In the genomic region with DNA sequence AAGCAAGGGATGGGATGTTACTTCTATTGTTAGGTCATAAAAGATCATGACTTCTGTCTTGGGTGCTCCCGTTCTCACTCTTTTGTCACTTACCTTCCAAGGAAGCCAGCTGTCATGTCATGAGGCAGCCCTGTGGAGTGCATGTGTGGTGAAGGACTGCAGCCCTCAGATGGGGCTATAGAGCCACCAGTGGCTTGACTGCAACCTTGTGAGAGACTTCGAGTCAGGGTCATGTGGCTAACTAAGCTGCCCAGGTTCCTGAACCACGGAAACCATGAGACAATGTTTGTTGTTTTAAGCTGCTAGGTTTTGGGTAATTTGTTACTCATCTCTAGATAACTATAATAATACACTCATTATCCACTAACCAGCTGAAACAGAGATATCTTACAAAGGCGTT, we compare ENCODE assay signal across 18 cellular contexts.
A peak's percentile ranks its signal among the peaks of the same experiment; 100 is the strongest.
DNase-seq lines count a peak whose midpoint lies in the region; ATAC-seq and TF ChIP-seq lines count a peak whose summit lies in the region.
"Had no signal": no experiment of that assay in that cellular context is flagged by ENCODE, and none has a peak within 500 bp of the region (broad histone marks: within the 10 kb centered on the region; RNA-seq: fewer than 3 reads in every experiment).

No MANE protein-coding gene starts in this region.

- peak; percentile 84 for ATAC-seq in GM23338
- ATAC-seq in body of pancreas, result no peak
- ATAC-seq: stimulated activated naive CD8-positive, alpha-beta T cell treated with anti-CD3 and anti-CD28 coated beads, Interleukin-15, amount 100 ng/mL, for 72 hours had no signal

- H3K4me1 Mint-ChIP-seq in GM23338, result no peaks in the 10 kb centered on the region; the same call in 2 of the 3 replicates
- H3K4me1 Mint-ChIP-seq: CD14-positive monocyte; stimulated activated naive CD8-positive, alpha-beta T cell treated with anti-CD3 and anti-CD28 coated beads, Interleukin-15, amount 100 ng/mL, for 72 hours had no signal

- H3K4me3 Mint-ChIP-seq in GM23338, result no peak overlapping the region
- H3K4me3 Mint-ChIP-seq: CD14-positive monocyte; stimulated activated naive CD8-positive, alpha-beta T cell treated with anti-CD3 and anti-CD28 coated beads, Interleukin-15, amount 100 ng/mL, for 72 hours had no signal

- H3K79me2 ChIP-seq in GM23338 (replicated peaks; ENCODE audit: insufficient read depth) (no peaks in the 10 kb centered on the region), osteoblast (ENCODE audit: insufficient read depth, low read length) (no peaks in the 10 kb centered on the region)

- 0 out of 2 replicates have a peak, but pooled peaks cover 3% of the 10 kb centered on the region for H4K20me1 ChIP-seq in GM23338 (replicated peaks; ENCODE audit: insufficient read depth)
- no peaks in the 10 kb centered on the region for H4K20me1 ChIP-seq in osteoblast (ENCODE audit: insufficient read depth, low read length)

- H3K27ac ChIP-seq in GM23338 (ENCODE audit: low read depth), result no peak overlapping the region
- no peak overlapping the region for H3K27ac ChIP-seq in body of pancreas
- H3K27ac ChIP-seq in dorsolateral prefrontal cortex, result no peak overlapping the region
- no peak overlapping the region for H3K27ac ChIP-seq in osteoblast (ENCODE audit: low read depth, low read length)
- H3K27ac ChIP-seq: esophagus squamous epithelium, neutrophil, skin epidermis had no signal

- DNase-seq in GM23338 (ENCODE audit: low spot score) (peak; percentile 45), MG63 (peak; percentile 62), body of pancreas (peak in 3 of 4 donors; percentile 8 to 17 (median 13)), kidney glomerular epithelial cell (lab: John Stamatoyannopoulos, UW) (peak; percentile 66), dorsolateral prefrontal cortex (no peak), osteoblast (ENCODE audit: insufficient read length, low spot score, missing footprints) (no peak)
- no peak for DNase-seq in effector CD4-positive, alpha-beta T cell
- DNase-seq: activated CD8-positive, alpha-beta memory T cell treated with anti-CD3 and anti-CD28 coated beads, Interleukin-2, amount 50 U/mL, for 4 hours; activated naive CD4-positive, alpha-beta T cell treated with anti-CD3 and anti-CD28 coated beads, Interleukin-2, amount 50 U/mL, for 16 hours; cerebellar nuclear complex; esophagus squamous epithelium; GF-D8; mesenchymal stem cell; NCI-H187 treated with DMSO at 0.1 percent for 48 hours; stimulated activated naive CD8-positive, alpha-beta T cell treated with anti-CD3 and anti-CD28 coated beads, Interleukin-15, amount 100 ng/mL, for 72 hours had no signal

- H3K9me3 ChIP-seq in MG63 (no peaks in the 10 kb centered on the region), body of pancreas (no peaks in the 10 kb centered on the region), osteoblast (ENCODE audit: low read depth, low read length) (peaks cover 2% of the 10 kb centered on the region)
- H3K9me3 ChIP-seq: esophagus squamous epithelium, neutrophil had no signal

- no peaks in the 10 kb centered on the region for H3K4me1 ChIP-seq in GM23338 (ENCODE audit: insufficient read depth)
- H3K4me1 ChIP-seq in body of pancreas, result no peaks in the 10 kb centered on the region
- H3K4me1 ChIP-seq in osteoblast (ENCODE audit: insufficient read depth, low read length), result no peaks in the 10 kb centered on the region
- H3K4me1 ChIP-seq: esophagus squamous epithelium had no signal

- no peak for TF ChIP-seq POLR2A in body of pancreas (IDR thresholded peaks at IDR 0.05)

- H3K4me3 ChIP-seq in GM23338, result no peak overlapping the region
- no peak overlapping the region for H3K4me3 ChIP-seq in MG63
- H3K4me3 ChIP-seq in body of pancreas, result no peak overlapping the region
- H3K4me3 ChIP-seq in dorsolateral prefrontal cortex, result no peak overlapping the region
- no peak overlapping the region for H3K4me3 ChIP-seq in osteoblast (ENCODE audit: insufficient read depth, low read length)
- H3K4me3 ChIP-seq: esophagus squamous epithelium, skin epidermis had no signal

- no peaks in the 10 kb centered on the region for H3K27me3 Mint-ChIP-seq in GM23338 (ENCODE audit: insufficient read depth, low read depth, poor library complexity)
- H3K27me3 Mint-ChIP-seq: stimulated activated naive CD8-positive, alpha-beta T cell treated with anti-CD3 and anti-CD28 coated beads, Interleukin-15, amount 100 ng/mL, for 72 hours had no signal

- H3K9me3 Mint-ChIP-seq in GM23338, result no peaks in the 10 kb centered on the region; the same call in 2 of the 3 replicates

- H2AFZ ChIP-seq in GM23338, result no peak overlapping the region
- no peak overlapping the region for H2AFZ ChIP-seq in osteoblast (ENCODE audit: low read length)

- H3K27me3 ChIP-seq in GM23338 (ENCODE audit: insufficient read depth), result no peaks in the 10 kb centered on the region
- H3K27me3 ChIP-seq in MG63, result no peaks in the 10 kb centered on the region
- H3K27me3 ChIP-seq in body of pancreas, result no peaks in the 10 kb centered on the region
- no peaks in the 10 kb centered on the region for H3K27me3 ChIP-seq in dorsolateral prefrontal cortex
- H3K27me3 ChIP-seq in osteoblast (ENCODE audit: insufficient read depth, low read length), result no peaks in the 10 kb centered on the region
- H3K27me3 ChIP-seq: esophagus squamous epithelium, neutrophil had no signal

- 27 to 38% methylated on average over 4 of the region's 4 CpGs for whole genome bisulfite sequencing in body of pancreas, 2 donors

- no peaks in the 10 kb centered on the region for H3F3A ChIP-seq in GM23338 (replicated peaks; ENCODE audit: low read depth)

- H3K36me3 ChIP-seq in GM23338 (ENCODE audit: insufficient read depth) (no peaks in the 10 kb centered on the region), MG63 (no peaks in the 10 kb centered on the region), body of pancreas (replicated peaks in 1 of 2; ENCODE audit: insufficient read depth in 1 of 2, low read depth in 2 of 2) (no peaks in the 10 kb centered on the region), osteoblast (ENCODE audit: insufficient read depth, low read length) (no peaks in the 10 kb centered on the region)
- H3K36me3 ChIP-seq: esophagus squamous epithelium, neutrophil had no signal

- H3K27ac Mint-ChIP-seq in GM23338, result no peak overlapping the region
- H3K27ac Mint-ChIP-seq: stimulated activated naive CD8-positive, alpha-beta T cell treated with anti-CD3 and anti-CD28 coated beads, Interleukin-15, amount 100 ng/mL, for 72 hours had no signal

- intact Hi-C loops in body of pancreas (cut with DNase I) (no loop called here), dorsolateral prefrontal cortex (cut with DNase I) (no loop called here)

- TF ChIP-seq CTCF in GM23338 (conservative IDR thresholded peaks at IDR 0.05; ENCODE audit: low read depth in 2 of 2) (peak; percentile 33 to 67), body of pancreas (IDR thresholded peaks at IDR 0.05) (peak in 1 of 7 experiments; percentile 8), dorsolateral prefrontal cortex (IDR thresholded peaks at IDR 0.05 in 54 of 56, conservative IDR thresholded peaks at IDR 0.05 in 2 of 56; ENCODE audit: low read depth in 1 of 56, partially characterized antibody in 56 of 56) (no peak), osteoblast (IDR thresholded peaks at IDR 0.05; ENCODE audit: extremely low read depth, low read depth, low read length) (no peak)

- no peaks in the 10 kb centered on the region for H3K36me3 Mint-ChIP-seq in GM23338 (ENCODE audit: low read depth)
- H3K36me3 Mint-ChIP-seq: CD14-positive monocyte had no signal

- H3K9me2 ChIP-seq in GM23338 (ENCODE audit: insufficient read depth), result peaks cover 17% of the 10 kb centered on the region

- H3K4me2 ChIP-seq in GM23338, result no peak overlapping the region
- no peak overlapping the region for H3K4me2 ChIP-seq in osteoblast (ENCODE audit: insufficient read depth, low read length)

TF ChIP-seq in GM23338, 12 proteins besides CTCF, POLR2A, EP300 and RAD21 (continues in another document):
- TF ChIP-seq EZH2 (IDR thresholded peaks at IDR 0.05; ENCODE audit: low read depth, unreplicated experiment), result no peak

Comparison
In these comparisons a context has a peak if more than half of its experiments do, and no peak if none do; other contexts are left out.
1. DNase-seq: peak in GM23338 (single experiment), MG63 (single experiment), body of pancreas (3 of 4) and kidney glomerular epithelial cell (single experiment); none in dorsolateral prefrontal cortex (0 of 10), effector CD4-positive, alpha-beta T cell (single experiment) and osteoblast (single experiment).
2. CTCF ChIP-seq: peak in GM23338 (2 of 2); none in dorsolateral prefrontal cortex (0 of 56) and osteoblast (single experiment).